Comparison of ENCODE assay signal across 22 cellular contexts in the genomic region with DNA sequence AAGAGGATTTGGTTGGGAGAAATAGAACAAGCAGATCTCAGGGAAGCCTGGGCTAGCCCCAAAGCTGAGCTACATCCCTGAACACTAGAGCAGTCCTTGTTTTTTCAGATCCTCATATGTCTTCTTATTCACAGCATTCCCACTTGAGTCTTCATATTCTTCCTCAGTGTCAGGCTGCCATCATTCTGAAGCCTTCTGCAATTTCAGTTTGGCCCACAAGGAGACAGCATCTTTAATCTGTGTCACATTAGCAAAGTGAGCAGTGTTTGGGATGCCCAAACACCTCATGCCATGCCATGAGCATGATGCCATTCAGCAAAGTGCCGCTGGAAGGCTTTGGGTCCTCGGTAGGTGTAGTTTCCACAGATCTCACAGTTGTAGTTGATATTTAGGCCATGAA. TPM values are rescaled to one million over a fixed set of nuclear protein-coding genes. Genes with fewer than 3 reads are reported as not detected.
"Had no signal": no experiment of that assay in that cellular context is flagged by ENCODE, and none has a peak within 500 bp of the region (broad histone marks: within the 10 kb centered on the region; RNA-seq: fewer than 3 reads in every experiment).

No MANE protein-coding gene starts in this region.

- H3K27me3 ChIP-seq: body of pancreas, esophagus muscularis mucosa, sigmoid colon had no signal

- H3K27ac ChIP-seq: body of pancreas, esophagus muscularis mucosa, sigmoid colon had no signal

- H3K9me3 Mint-ChIP-seq: activated naive CD4-positive, alpha-beta T cell treated with anti-CD3 and anti-CD28 coated beads, Interleukin-2, amount 50 U/mL, for 24 hours; activated T-cell treated with anti-CD3 and anti-CD28 coated beads, Interleukin-2, amount 50 U/mL, for 24 hours; nephron had no signal

- H3K27ac Mint-ChIP-seq: activated CD8-positive, alpha-beta memory T cell treated with anti-CD3 and anti-CD28 coated beads, Interleukin-2, amount 10 ng/mL, durations not matched to agents 7 days and 5 days; activated naive CD4-positive, alpha-beta T cell treated with anti-CD3 and anti-CD28 coated beads, Interleukin-2, amount 50 U/mL, for 24 hours; activated T-cell treated with anti-CD3 and anti-CD28 coated beads, Interleukin-2, amount 50 U/mL, for 24 hours; nephron had no signal

- FAIRE-seq: TTC549 had no signal

- H3K9me3 ChIP-seq: body of pancreas, esophagus muscularis mucosa, sigmoid colon had no signal

- H3K4me3 ChIP-seq: body of pancreas, esophagus muscularis mucosa, sigmoid colon had no signal

- H3K4me1 ChIP-seq: body of pancreas, esophagus muscularis mucosa, sigmoid colon had no signal

- H3K27me3 Mint-ChIP-seq: activated CD8-positive, alpha-beta memory T cell treated with anti-CD3 and anti-CD28 coated beads, Interleukin-2, amount 10 ng/mL, durations not matched to agents 7 days and 5 days; activated naive CD4-positive, alpha-beta T cell treated with anti-CD3 and anti-CD28 coated beads, Interleukin-2, amount 50 U/mL, for 24 hours; activated T-cell treated with anti-CD3 and anti-CD28 coated beads, Interleukin-2, amount 50 U/mL, for 24 hours had no signal

- DNase-seq: activated CD4-positive, alpha-beta T cell treated with anti-CD3 and anti-CD28 coated beads, Interleukin-2, amount 50 U/mL, for 4 hours; activated CD4-positive, CD25-positive, alpha-beta regulatory T cell treated with anti-CD3 and anti-CD28 coated beads, Interleukin-2, amount 50 U/mL, for 72 hours; activated CD8-positive, alpha-beta memory T cell treated with anti-CD3 and anti-CD28 coated beads, Interleukin-2, amount 10 ng/mL, durations not matched to agents 7 days and 5 days; activated effector memory CD4-positive, alpha-beta T cell treated with Interleukin-2 at 50 U/mL for 16 hours; activated T-cell treated with anti-CD3 and anti-CD28 coated beads, Interleukin-2, amount 50 U/mL, for 24 hours; body of pancreas; cerebellar nuclear complex; dermis blood vessel endothelial cell; foreskin melanocyte; head of caudate nucleus; islet precursor cell; left ventricle myocardium superior; mesenchymal stem cell; sigmoid colon; stimulated activated CD4-positive, alpha-beta T cell treated with anti-CD3 and anti-CD28 coated beads, Interleukin-12 subunit alpha, Interleukin-12 subunit beta, amount 100 ng/mL, for 4 hours; stimulated activated naive CD4-positive, alpha-beta T cell treated with Interleukin-2 at 50 U/mL for 16 hours; T-helper 2 cell had no signal

- H3K36me3 ChIP-seq: sigmoid colon had no signal

- ATAC-seq: activated CD8-positive, alpha-beta memory T cell treated with anti-CD3 and anti-CD28 coated beads, Interleukin-2, amount 10 ng/mL, durations not matched to agents 7 days and 5 days; body of pancreas; left ventricle myocardium superior had no signal

- H3K4me1 Mint-ChIP-seq: activated CD8-positive, alpha-beta memory T cell treated with anti-CD3 and anti-CD28 coated beads, Interleukin-2, amount 10 ng/mL, durations not matched to agents 7 days and 5 days; activated naive CD4-positive, alpha-beta T cell treated with anti-CD3 and anti-CD28 coated beads, Interleukin-2, amount 50 U/mL, for 24 hours; nephron had no signal

- H3K4me3 Mint-ChIP-seq: activated CD8-positive, alpha-beta memory T cell treated with anti-CD3 and anti-CD28 coated beads, Interleukin-2, amount 10 ng/mL, durations not matched to agents 7 days and 5 days; activated naive CD4-positive, alpha-beta T cell treated with anti-CD3 and anti-CD28 coated beads, Interleukin-2, amount 50 U/mL, for 24 hours; activated T-cell treated with anti-CD3 and anti-CD28 coated beads, Interleukin-2, amount 50 U/mL, for 24 hours; nephron had no signal

RNA-seq across cellular contexts. Expression of a gene that starts 56.6 kb away (rescaled TPM):
- total RNA-seq: activated CD8-positive, alpha-beta memory T cell treated with anti-CD3 and anti-CD28 coated beads, Interleukin-2, amount 10 ng/mL, durations not matched to agents 7 days and 5 days; osteocyte had no signal
